In genomic region chr12:93750056-93750455, GRCh38 we compare ENCODE assay signal across 19 cellular contexts.
A peak's percentile ranks its signal among the peaks of the same experiment; 100 is the strongest.
DNase-seq lines count a peak whose midpoint lies in the region; ATAC-seq and TF ChIP-seq lines count a peak whose summit lies in the region.
"Had no signal": no experiment of that assay in that cellular context is flagged by ENCODE, and none has a peak within 500 bp of the region (broad histone marks: within the 10 kb centered on the region; RNA-seq: fewer than 3 reads in every experiment).

No MANE protein-coding gene starts in this region.

- H3K4me3 Mint-ChIP-seq in CD4-positive, CD25-positive, alpha-beta regulatory T cell = peak overlapping the region in 1 of 4 donors; percentile 14
- no peak overlapping the region for H3K4me3 Mint-ChIP-seq in activated T-helper 2 cell treated with anti-CD3 and anti-CD28 coated beads, Interferon-gamma antibody, Interleukin-2, Interleukin-4, amounts not matched to agents 10 μg/mL and 5 μg/mL and 100 μg/mL, durations not matched to agents 14 hours and 24 hours and 36 hours (ENCODE audit: low read depth)

- peak overlapping the region; percentile 8 for H3K4me3 ChIP-seq in CD4-positive, CD25-positive, alpha-beta regulatory T cell (ENCODE audit: low read depth, low read length)
- H3K4me3 ChIP-seq in DND-41 (ENCODE audit: low read depth in 1 of 2, low read length in 2 of 2) (no peak overlapping the region), parathyroid adenoma (ENCODE audit: low read depth, low read length) (no peak overlapping the region)
- H3K4me3 ChIP-seq: SJCRH30 had no signal

- H3K9ac ChIP-seq in DND-41 (ENCODE audit: low read depth, low read length) (peak overlapping the region; percentile 15; the same call in 1 of the 2 replicates), parathyroid adenoma (no peak overlapping the region)

- ATAC-seq in CD4-positive, CD25-positive, alpha-beta regulatory T cell (ENCODE audit: low read depth in 2 of 2) = no peak
- peak; percentile 26; the same call in 2 of the 3 replicates for ATAC-seq in DND-41 (ENCODE audit: insufficient read depth, low read depth)
- no peak for ATAC-seq in sciatic nerve

- peaks cover 0 to 13% of the 10 kb centered on the region in 2 experiments for H3K9me3 ChIP-seq in CD4-positive, CD25-positive, alpha-beta regulatory T cell (ENCODE audit: control insufficient read depth in 2 of 2, low read length in 2 of 2)
- peaks cover 31% of the 10 kb centered on the region for H3K9me3 ChIP-seq in DND-41 (ENCODE audit: insufficient read depth, low read length, severe bottlenecking)
- H3K9me3 ChIP-seq in parathyroid adenoma (ENCODE audit: control insufficient read depth, low read length) = no peaks in the 10 kb centered on the region
- H3K9me3 ChIP-seq: BE2C, SJCRH30 had no signal

- H3K27ac Mint-ChIP-seq in CD4-positive, CD25-positive, alpha-beta regulatory T cell = peak overlapping the region in 1 of 3 donors; percentile 59
- no peak overlapping the region for H3K27ac Mint-ChIP-seq in activated T-helper 2 cell treated with anti-CD3 and anti-CD28 coated beads, Interferon-gamma antibody, Interleukin-2, Interleukin-4, amounts not matched to agents 10 μg/mL and 5 μg/mL and 100 μg/mL, durations not matched to agents 14 hours and 24 hours and 36 hours

- no peaks in the 10 kb centered on the region for H3K27me3 Mint-ChIP-seq in CD4-positive, CD25-positive, alpha-beta regulatory T cell
- H3K27me3 Mint-ChIP-seq in activated T-helper 2 cell treated with anti-CD3 and anti-CD28 coated beads, Interferon-gamma antibody, Interleukin-2, Interleukin-4, amounts not matched to agents 10 μg/mL and 5 μg/mL and 100 μg/mL, durations not matched to agents 14 hours and 24 hours and 36 hours (ENCODE audit: low read depth) = no peaks in the 10 kb centered on the region

- H3K79me2 ChIP-seq in DND-41 (ENCODE audit: insufficient read depth, low read length) (peaks cover 8% of the 10 kb centered on the region), parathyroid adenoma (peaks cover 42% of the 10 kb centered on the region)

- no peaks in the 10 kb centered on the region for H4K20me1 ChIP-seq in DND-41 (ENCODE audit: insufficient read depth, low read length)

- H3K36me3 ChIP-seq in CD4-positive, CD25-positive, alpha-beta regulatory T cell (ENCODE audit: control insufficient read depth, insufficient read depth, low read length) = no peaks in the 10 kb centered on the region
- peaks cover 13% of the 10 kb centered on the region for H3K36me3 ChIP-seq in DND-41 (ENCODE audit: insufficient read depth, low read length)
- no peaks in the 10 kb centered on the region for H3K36me3 ChIP-seq in parathyroid adenoma (ENCODE audit: control insufficient read depth, insufficient read depth, low read length)
- H3K36me3 ChIP-seq: BE2C, SJCRH30 had no signal

- H3K27ac ChIP-seq in CD4-positive, CD25-positive, alpha-beta regulatory T cell (ENCODE audit: insufficient read depth, low read length, poor library complexity, severe bottlenecking) = no peak overlapping the region
- H3K27ac ChIP-seq in DND-41 (ENCODE audit: low read length) (peak overlapping the region; percentile 53), parathyroid adenoma (peak overlapping the region; percentile 72)
- H3K27ac ChIP-seq: RWPE1, SJCRH30 had no signal

- TF ChIP-seq CTCF in DND-41 (IDR thresholded peaks at IDR 0.05; ENCODE audit: borderline replicate concordance, extremely low read depth, low read length, poor library complexity, severe bottlenecking) (no peak), parathyroid adenoma (IDR thresholded peaks at IDR 0.05) (no peak)

- H3K9me3 Mint-ChIP-seq in CD4-positive, CD25-positive, alpha-beta regulatory T cell = peaks cover 0 to 18% (median 6%) of the 10 kb centered on the region in 7 donors
- peaks cover 26% of the 10 kb centered on the region for H3K9me3 Mint-ChIP-seq in activated T-helper 2 cell treated with anti-CD3 and anti-CD28 coated beads, Interferon-gamma antibody, Interleukin-2, Interleukin-4, amounts not matched to agents 10 μg/mL and 5 μg/mL and 100 μg/mL, durations not matched to agents 14 hours and 24 hours and 36 hours

- H3K4me2 ChIP-seq in DND-41 (ENCODE audit: insufficient read depth, low read length) = peak overlapping the region; percentile 29
- peak overlapping the region; percentile 20 for H3K4me2 ChIP-seq in parathyroid adenoma (ENCODE audit: low read length)

- intact Hi-C loops in sciatic nerve (cut with DNase I) = no loop called here
- intact Hi-C loops in activated T-helper 2 cell treated with anti-CD3 and anti-CD28 coated beads, Interferon-gamma antibody, Interleukin-2, Interleukin-4, amounts not matched to agents 10 μg/mL and 5 μg/mL and 100 μg/mL, durations not matched to agents 14 hours and 24 hours and 36 hours (cut with micrococcal nuclease) = no loop called here

- H3K4me1 ChIP-seq in CD4-positive, CD25-positive, alpha-beta regulatory T cell (ENCODE audit: control insufficient read depth, insufficient read depth, low read length, poor library complexity, severe bottlenecking) = peaks cover 15% of the 10 kb centered on the region
- H3K4me1 ChIP-seq in DND-41 (ENCODE audit: insufficient read depth, low read length) (peaks cover 32% of the 10 kb centered on the region), parathyroid adenoma (peaks cover 27% of the 10 kb centered on the region)
- H3K4me1 ChIP-seq: SJCRH30 had no signal

- no peak for DNase-seq in CD4-positive, CD25-positive, alpha-beta regulatory T cell
- no peak for DNase-seq in DND-41
- peak; percentile 61 for DNase-seq in foreskin melanocyte
- no peak for DNase-seq in NCI-H2196 (lab: John Stamatoyannopoulos, UW; ENCODE audit: unreplicated experiment)
- DNase-seq in NCI-H2171 treated with DMSO at 0.1 percent for 48 hours (lab: John Stamatoyannopoulos, UW) = no peak
- no peak for DNase-seq in sciatic nerve (ENCODE audit: low spot score)
- DNase-seq in activated T-helper 2 cell treated with anti-CD3 and anti-CD28 coated beads, Interferon-gamma antibody, Interleukin-2, Interleukin-4, amounts not matched to agents 10 μg/mL and 5 μg/mL and 100 μg/mL, durations not matched to agents 14 hours and 24 hours and 36 hours (ENCODE audit: low spot score) = no peak
- DNase-seq: BE2C, DMS79, KBM-7, NCI-H1092, NCI-H1436, NCI-H187 treated with DMSO at 0.1 percent for 48 hours, NCI-H226, NCI-H510A treated with DMSO at 0.1 percent for 48 hours, NCI-H748 treated with DMSO at 0.1 percent for 48 hours, SJCRH30 had no signal

- no peaks in the 10 kb centered on the region for H3K27me3 ChIP-seq in CD4-positive, CD25-positive, alpha-beta regulatory T cell (ENCODE audit: control insufficient read depth, insufficient read depth, low read length)
- H3K27me3 ChIP-seq in DND-41 (ENCODE audit: insufficient read depth, low read length, poor library complexity) = no peaks in the 10 kb centered on the region
- no peaks in the 10 kb centered on the region for H3K27me3 ChIP-seq in parathyroid adenoma (ENCODE audit: control insufficient read depth, insufficient read depth, low read length)
- H3K27me3 ChIP-seq: BE2C, SJCRH30 had no signal

- H3K4me1 Mint-ChIP-seq in CD4-positive, CD25-positive, alpha-beta regulatory T cell = peaks cover 22 to 30% (median 24%) of the 10 kb centered on the region in 4 donors
- peaks cover 12% of the 10 kb centered on the region for H3K4me1 Mint-ChIP-seq in activated T-helper 2 cell treated with anti-CD3 and anti-CD28 coated beads, Interferon-gamma antibody, Interleukin-2, Interleukin-4, amounts not matched to agents 10 μg/mL and 5 μg/mL and 100 μg/mL, durations not matched to agents 14 hours and 24 hours and 36 hours (ENCODE audit: low read depth)

- H3K36me3 Mint-ChIP-seq in CD4-positive, CD25-positive, alpha-beta regulatory T cell = peaks cover 16% of the 10 kb centered on the region
- H3K36me3 Mint-ChIP-seq in activated T-helper 2 cell treated with anti-CD3 and anti-CD28 coated beads, Interferon-gamma antibody, Interleukin-2, Interleukin-4, amounts not matched to agents 10 μg/mL and 5 μg/mL and 100 μg/mL, durations not matched to agents 14 hours and 24 hours and 36 hours (ENCODE audit: low read depth) = peaks cover 22% of the 10 kb centered on the region

- H2AFZ ChIP-seq in DND-41 (ENCODE audit: low read depth, low read length) = no peak overlapping the region
- H2AFZ ChIP-seq in parathyroid adenoma = peak overlapping the region; percentile 40
